ENCODE assay signal across 8 cellular contexts in the genomic region with DNA sequence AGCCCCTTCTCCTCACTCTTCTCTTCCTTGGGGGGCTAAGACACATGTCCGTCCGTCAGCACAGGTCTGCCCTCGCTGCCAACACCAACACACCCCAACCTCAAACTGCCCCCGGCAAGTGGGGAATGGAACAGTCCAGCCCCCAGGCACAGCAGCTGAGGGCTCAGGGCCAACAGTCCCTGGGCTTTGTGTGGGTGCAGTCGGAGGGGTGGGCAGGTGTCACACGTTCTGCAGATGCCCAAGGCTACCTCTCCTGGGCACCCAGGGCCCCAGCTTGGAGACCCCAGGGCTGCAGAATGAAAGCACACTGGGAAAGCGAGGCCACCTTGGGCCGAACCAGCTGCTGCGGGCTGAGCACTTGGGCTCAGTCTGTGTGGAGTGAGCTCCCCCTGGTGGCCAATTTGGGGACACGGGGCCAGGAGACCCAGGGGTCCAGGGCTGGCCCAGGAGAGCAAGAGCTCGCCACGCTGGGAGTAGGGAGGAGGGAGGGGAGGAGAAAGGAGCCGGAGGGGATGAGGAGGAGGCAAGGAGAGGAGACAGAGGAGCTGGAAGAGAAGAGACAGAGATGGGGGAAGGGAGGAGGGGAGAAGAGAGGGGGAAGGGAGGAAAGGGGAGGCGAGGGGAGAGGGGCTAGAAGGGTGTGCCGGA. TPM values are rescaled to one million over a fixed set of nuclear protein-coding genes. Genes with fewer than 3 reads are reported as not detected.
DNase-seq lines count a peak whose midpoint lies in the region; ATAC-seq, FAIRE-seq and TF ChIP-seq lines count a peak whose summit lies in the region.

No MANE protein-coding gene starts in this region.

- H3K9me3 Mint-ChIP-seq in activated naive CD8-positive, alpha-beta T cell treated with anti-CD3 and anti-CD28 coated beads, Interleukin-2, amount 50 U/mL, for 24 hours = no peaks in the 10 kb centered on the region

- H3K9me3 ChIP-seq in heart left ventricle (no peaks in the 10 kb centered on the region), prostate gland (no peaks in the 10 kb centered on the region), uterus (no peaks in the 10 kb centered on the region)

- H3K4me3 ChIP-seq in heart left ventricle (no peak overlapping the region), prostate gland (no peak overlapping the region), uterus (no peak overlapping the region)

- H3K36me3 Mint-ChIP-seq in activated naive CD8-positive, alpha-beta T cell treated with anti-CD3 and anti-CD28 coated beads, Interleukin-2, amount 50 U/mL, for 24 hours (ENCODE audit: low read depth) = peaks cover 8% of the 10 kb centered on the region

- no peaks in the 10 kb centered on the region for H3K4me1 Mint-ChIP-seq in activated naive CD8-positive, alpha-beta T cell treated with anti-CD3 and anti-CD28 coated beads, Interleukin-2, amount 50 U/mL, for 24 hours

- TF ChIP-seq POLR2A in heart left ventricle (IDR thresholded peaks at IDR 0.05) = no peak
- no peak for TF ChIP-seq POLR2A in prostate gland (IDR thresholded peaks at IDR 0.05)
- no peak for TF ChIP-seq POLR2A in uterus (IDR thresholded peaks at IDR 0.05)

- WGBS in heart left ventricle, 4 donors = 39 to 43% (median 41%) methylated on average over 15 of the region's 15 CpGs
- WGBS in prostate gland = 18% methylated on average over 15 of the region's 15 CpGs

- FAIRE-seq in D721Med (lab: Jason Lieb, UNC) = no peak

- H3K36me3 ChIP-seq in heart left ventricle = peaks cover 0 to 81% (median 56%) of the 10 kb centered on the region in 9 donors
- peaks cover 0 to 14% of the 10 kb centered on the region in 2 donors for H3K36me3 ChIP-seq in prostate gland
- no peaks in the 10 kb centered on the region for H3K36me3 ChIP-seq in uterus

- TF ChIP-seq CTCF in D721Med (IDR thresholded peaks at IDR 0.05; ENCODE audit: insufficient read depth, missing control alignments) (peak; percentile 81), heart left ventricle (IDR thresholded peaks at IDR 0.05) (peak; percentile 81 to 88 (median 85)), prostate gland (IDR thresholded peaks at IDR 0.05) (peak; percentile 73 to 92 (median 88)), uterus (IDR thresholded peaks at IDR 0.05) (peak; percentile 85 to 95 (median 91))

- H3K27ac Mint-ChIP-seq in activated naive CD8-positive, alpha-beta T cell treated with anti-CD3 and anti-CD28 coated beads, Interleukin-2, amount 50 U/mL, for 24 hours = no peak overlapping the region

- H3K4me1 ChIP-seq in heart left ventricle (peaks cover 0 to 14% (median 4%) of the 10 kb centered on the region in 12 donors), prostate gland (replicated peaks) (no peaks in the 10 kb centered on the region), uterus (no peaks in the 10 kb centered on the region)

- intact Hi-C loops in heart left ventricle (cut with DNase I) = loop anchor here in 4 of 10 donors (5.0 to 10.0 kb wide), 4 partner anchors 39 to 281 kb away; no protein-coding TSS in a partner anchor
- intact Hi-C loops in prostate gland (cut with DNase I) = loop anchor here (10.0 kb wide), 1 partner anchor 281 kb away; no protein-coding TSS in a partner anchor
- intact Hi-C loops in uterus (cut with DNase I; ENCODE audit: low total_unique reads) = loop anchor here (10.0 kb wide), 2 partner anchors 61 to 281 kb away; no protein-coding TSS in a partner anchor

- peak; percentile 100 for DNase-seq in D721Med (ENCODE audit: insufficient read length, low spot score)
- peak; percentile 100 for DNase-seq in HuH-7.5 (ENCODE audit: low spot score)
- DNase-seq in SKM-1 treated with dmso at 0.1 percent for 144 hours (lab: John Stamatoyannopoulos, UW; ENCODE audit: unreplicated experiment) = peak; percentile 47
- peak; percentile 82 for DNase-seq in activated naive CD8-positive, alpha-beta T cell treated with anti-CD3 and anti-CD28 coated beads, Interleukin-2, amount 50 U/mL, for 24 hours
- DNase-seq in heart left ventricle = peak; percentile 69 to 87 (median 76)
- peak; percentile 57 for DNase-seq in prostate gland (ENCODE audit: low spot score)
- peak; percentile 77 to 82 for DNase-seq in uterus

- no peak overlapping the region for H3K27ac ChIP-seq in heart left ventricle
- no peak overlapping the region for H3K27ac ChIP-seq in prostate gland
- peak overlapping the region; percentile 34 to 55 for H3K27ac ChIP-seq in uterus

- H3K27me3 Mint-ChIP-seq in activated naive CD8-positive, alpha-beta T cell treated with anti-CD3 and anti-CD28 coated beads, Interleukin-2, amount 50 U/mL, for 24 hours = no peaks in the 10 kb centered on the region

- H3K27me3 ChIP-seq in heart left ventricle (no peaks in the 10 kb centered on the region), prostate gland (replicated peaks; ENCODE audit: insufficient read depth) (no peaks in the 10 kb centered on the region), uterus (no peaks in the 10 kb centered on the region)

- ATAC-seq in activated naive CD8-positive, alpha-beta T cell treated with anti-CD3 and anti-CD28 coated beads, Interleukin-2, amount 50 U/mL, for 24 hours = peak; percentile 80
- ATAC-seq in heart left ventricle (peak; percentile 38 to 82 (median 76)), HG03039 (IDR thresholded peaks at IDR 0.05; ENCODE audit: unreplicated experiment) (no peak)

- no peak overlapping the region for H3K4me3 Mint-ChIP-seq in activated naive CD8-positive, alpha-beta T cell treated with anti-CD3 and anti-CD28 coated beads, Interleukin-2, amount 50 U/mL, for 24 hours

RNA-seq across cellular contexts. Expression of gene ATP8B3, which starts 14.0 kb away (rescaled TPM):
- total RNA-seq in heart left ventricle (1 to 10 TPM in 3 of 9 donors, under 1 TPM in 6; 0.19 to 3.5 (median 0.72) TPM), prostate gland (1 to 10 TPM in 1 of 2 donors, under 1 TPM in 1; 0.18 to 4.7 TPM), uterus (1 to 10 TPM in 3 of 4 donors, not detected in 1; 1.0 to 3.3 (median 1.7) TPM)
- under 1 TPM; 0.42 to 0.78 TPM for polyA plus RNA-seq in heart left ventricle

RNA-seq across cellular contexts. Expression of gene REXO1, which starts 22.2 kb away (rescaled TPM):
- total RNA-seq in heart left ventricle (10 to 100 TPM; 13.2 to 22.4 (median 16.5) TPM), prostate gland (10 to 100 TPM; 29.8 to 59.1 TPM), uterus (10 to 100 TPM in 2 of 4 donors, 1 to 10 TPM in 2; 1.5 to 67.4 (median 25.1) TPM)
- 10 to 100 TPM; 16.3 to 16.4 TPM for polyA plus RNA-seq in heart left ventricle

RNA-seq across cellular contexts. Expression of gene KLF16, which starts 37.3 kb away (rescaled TPM):
- total RNA-seq in heart left ventricle (10 to 100 TPM in 4 of 9 donors, 1 to 10 TPM in 5; 2.9 to 19.7 (median 9.2) TPM), prostate gland (10 to 100 TPM in 1 of 2 donors, 1 to 10 TPM in 1; 8.4 to 22.8 TPM), uterus (10 to 100 TPM in 1 of 4 donors, 1 to 10 TPM in 1, under 1 TPM in 1, not detected in 1; 0.26 to 17.7 (median 3.9) TPM)
- polyA plus RNA-seq in heart left ventricle = 10 to 100 TPM in 1 of 2 donors, 1 to 10 TPM in 1; 3.5 to 10.2 TPM

RNA-seq across cellular contexts. Expression of gene ABHD17A, which starts 59.3 kb away (rescaled TPM):
- 100 to 1,000 TPM in 2 of 9 donors, 10 to 100 TPM in 7; 48.5 to 121 (median 52.0) TPM for total RNA-seq in heart left ventricle
- polyA plus RNA-seq in heart left ventricle = 100 to 1,000 TPM in 1 of 2 donors, 10 to 100 TPM in 1; 64.1 to 116 TPM
- total RNA-seq in prostate gland = 100 to 1,000 TPM; 131 to 146 TPM
- 100 to 1,000 TPM in 1 of 4 donors, 10 to 100 TPM in 3; 33.8 to 142 (median 63.7) TPM for total RNA-seq in uterus

Comparison
In these comparisons a context has a peak if more than half of its experiments do, and no peak if none do; other contexts are left out.
1. DNase-seq: peak in every context shown above with its lines; median percentile 100 in D721Med; 100 in HuH-7.5; 82 in activated naive CD8-positive, alpha-beta T cell treated with anti-CD3 and anti-CD28 coated beads, Interleukin-2, amount 50 U/mL, for 24 hours; 80 in uterus; 76 in heart left ventricle; 57 in prostate gland; 47 in SKM-1 treated with dmso at 0.1 percent for 144 hours.
2. H3K27ac ChIP-seq: peak in uterus (2 of 2); none in heart left ventricle (0 of 12) and prostate gland (0 of 2).
3. Peak in every context shown above with its lines, with median percentiles within 50 percentile points of each other: CTCF ChIP-seq.